7 cellular contexts compared by ENCODE assay signal in genomic region chr5:39491210-39491609, GRCh38.
"Had no signal": no experiment of that assay in that cellular context is flagged by ENCODE, and none has a peak within 500 bp of the region (broad histone marks: within the 10 kb centered on the region; RNA-seq: fewer than 3 reads in every experiment).

No MANE protein-coding gene starts in this region.

- H3K4me3 ChIP-seq: GM12878 had no signal

- DNase-seq: GDM1, GF-D8 had no signal

- FAIRE-seq: GM12878, GM12891, GM12892, GM18507, GM19239 had no signal

- ATAC-seq: GM12878 had no signal
